ENCODE assay signal across 23 cellular contexts in genomic region chr4:7985072-7985471, GRCh38. TPM values are rescaled to one million over a fixed set of nuclear protein-coding genes. Genes with fewer than 3 reads are reported as not detected.
DNase-seq lines count a peak whose midpoint lies in the region; ATAC-seq, FAIRE-seq and TF ChIP-seq lines count a peak whose summit lies in the region.
"Had no signal": no experiment of that assay in that cellular context is flagged by ENCODE, and none has a peak within 500 bp of the region (broad histone marks: within the 10 kb centered on the region; RNA-seq: fewer than 3 reads in every experiment).

No MANE protein-coding gene starts in this region.

- H2AFZ ChIP-seq in H1 (ENCODE audit: low read length), result no peak overlapping the region

- H3K18ac ChIP-seq in H1 (ENCODE audit: extremely low read depth, low read length), result no peak overlapping the region

- H3K36me3 Mint-ChIP-seq in activated naive CD8-positive, alpha-beta T cell treated with anti-CD3 and anti-CD28 coated beads, Interleukin-2, amount 50 U/mL, for 24 hours (ENCODE audit: low read depth), result no peaks in the 10 kb centered on the region
- no peaks in the 10 kb centered on the region for H3K36me3 Mint-ChIP-seq in activated naive CD8-positive, alpha-beta T cell treated with anti-CD3 and anti-CD28 coated beads for 36 hours
- peaks cover 5% of the 10 kb centered on the region; the same call in 1 of the 2 replicates for H3K36me3 Mint-ChIP-seq in HFFc6 (ENCODE audit: low read depth)

- peaks cover 3% of the 10 kb centered on the region for H3K4me1 Mint-ChIP-seq in activated naive CD8-positive, alpha-beta T cell treated with anti-CD3 and anti-CD28 coated beads, Interleukin-2, amount 50 U/mL, for 24 hours
- H3K4me1 Mint-ChIP-seq in activated naive CD8-positive, alpha-beta T cell treated with anti-CD3 and anti-CD28 coated beads for 36 hours, result peaks cover 6% of the 10 kb centered on the region
- peaks cover 29% of the 10 kb centered on the region for H3K4me1 Mint-ChIP-seq in HFFc6 (ENCODE audit: low read depth)

- H3K27me3 Mint-ChIP-seq in activated naive CD8-positive, alpha-beta T cell treated with anti-CD3 and anti-CD28 coated beads, Interleukin-2, amount 50 U/mL, for 24 hours, result peaks cover 4% of the 10 kb centered on the region
- H3K27me3 Mint-ChIP-seq in activated naive CD8-positive, alpha-beta T cell treated with anti-CD3 and anti-CD28 coated beads for 36 hours, result peaks cover 5% of the 10 kb centered on the region
- no peaks in the 10 kb centered on the region; the same call in 1 of the 2 replicates for H3K27me3 Mint-ChIP-seq in HFFc6 (ENCODE audit: insufficient read depth)
- H3K27me3 Mint-ChIP-seq: CD4-positive, CD25-positive, alpha-beta regulatory T cell had no signal

- no peaks in the 10 kb centered on the region for H3K23me2 ChIP-seq in H1 (ENCODE audit: low read depth, low read length)

- H3K27me3 ChIP-seq in H1 (replicated peaks in 1 of 4; ENCODE audit: control insufficient read depth in 3 of 4, extremely low read depth in 1 of 4, insufficient read depth in 3 of 4, low read length in 3 of 4) (no peaks in the 10 kb centered on the region), psoas muscle (ENCODE audit: insufficient read depth in 3 of 3, low read length in 2 of 3) (no peaks in the 10 kb centered on the region)
- H3K27me3 ChIP-seq: BE2C had no signal

- peak overlapping the region in 1 of 4 experiments; percentile 33; a peak in 2 of 7 replicates for H3K9ac ChIP-seq in H1 (replicated peaks in 1 of 4; ENCODE audit: extremely low read depth in 1 of 4, low read depth in 3 of 4, low read length in 3 of 4)

- POLR2A ChIA-PET in H1 (lab: Charles Lee; ENCODE audit: partially characterized antibody), result interaction anchor here (1.5 kb wide), 1 partner anchor 19 kb away, joined by 4 read pairs; no protein-coding TSS in a partner anchor

- H3K9me3 ChIP-seq in H1 (ENCODE audit: insufficient read depth in 2 of 2, low read depth in 1 of 2, low read length in 1 of 2) (no peaks in the 10 kb centered on the region), psoas muscle (peaks cover 10% of the 10 kb centered on the region)
- H3K9me3 ChIP-seq: BE2C had no signal

- H2BK15ac ChIP-seq in H1 (ENCODE audit: low read length), result no peak overlapping the region; the same call in 1 of the 2 replicates

- peak overlapping the region; percentile 55; the same call in 1 of the 2 replicates for H2AK5ac ChIP-seq in H1 (ENCODE audit: low read depth, low read length)

- no peak overlapping the region for H3K4me2 ChIP-seq in H1 (ENCODE audit: insufficient read depth in 1 of 2, low read depth in 2 of 2, low read length in 2 of 2)

- no peaks in the 10 kb centered on the region for H3K9me3 Mint-ChIP-seq in activated naive CD8-positive, alpha-beta T cell treated with anti-CD3 and anti-CD28 coated beads, Interleukin-2, amount 50 U/mL, for 24 hours
- no peaks in the 10 kb centered on the region for H3K9me3 Mint-ChIP-seq in activated naive CD8-positive, alpha-beta T cell treated with anti-CD3 and anti-CD28 coated beads for 36 hours
- H3K9me3 Mint-ChIP-seq in HFFc6, result no peaks in the 10 kb centered on the region

- TF ChIP-seq CTCF in HFFc6 (IDR thresholded peaks at IDR 0.05) (peak; percentile 22; the same call in 1 of the 2 replicates), H1 (IDR thresholded peaks at IDR 0.05; ENCODE audit: control extremely low read depth in 1 of 3, insufficient read depth in 1 of 3, low read depth in 1 of 3, low read length in 3 of 3) (0 out of 4 replicates have a peak, but pooled peaks of 1 of the 3 experiments have one; percentile 13), psoas muscle (IDR thresholded peaks at IDR 0.05) (no peak)

- no peak overlapping the region; the same call in 1 of the 2 replicates for H2BK5ac ChIP-seq in H1 (ENCODE audit: low read depth, low read length)

- no peaks in the 10 kb centered on the region; the same call in 1 of the 2 replicates for H3K79me1 ChIP-seq in H1 (ENCODE audit: low read depth, low read length)

- intact Hi-C loops in psoas muscle (cut with DNase I), result no loop called here

- no peak overlapping the region for H3K56ac ChIP-seq in H1 (replicated peaks; ENCODE audit: insufficient read length, low read depth, low read length)

- TF ChIP-seq POLR2A in H1 (IDR thresholded peaks at IDR 0.05; ENCODE audit: control extremely low read depth in 1 of 2, low read depth in 2 of 2, low read length in 2 of 2), result no peak

- H4K8ac ChIP-seq in H1 (ENCODE audit: extremely low read depth, insufficient read depth, low read length), result no peak overlapping the region

- peak overlapping the region; percentile 84 for H4K91ac ChIP-seq in H1 (replicated peaks; ENCODE audit: insufficient read length, low read length)

- H3K36me3 ChIP-seq in H1 (ENCODE audit: control insufficient read depth in 2 of 4, insufficient read depth in 4 of 4, low read length in 3 of 4), result no peaks in the 10 kb centered on the region
- peaks cover 0 to 64% of the 10 kb centered on the region in 2 donors for H3K36me3 ChIP-seq in psoas muscle (ENCODE audit: insufficient read depth in 1 of 2, low read depth in 1 of 2)
- H3K36me3 ChIP-seq: BE2C had no signal

- peaks cover 0 to 6% (median 2%) of the 10 kb centered on the region in 4 experiments; a peak in 3 of 7 replicates for H3K4me1 ChIP-seq in H1 (replicated peaks in 1 of 4; ENCODE audit: control insufficient read depth in 3 of 4, insufficient read depth in 4 of 4, low read length in 3 of 4)
- H3K4me1 ChIP-seq in psoas muscle, result peaks cover 22% of the 10 kb centered on the region
- H3K4me1 ChIP-seq: BE2C had no signal

- ATAC-seq in activated naive CD8-positive, alpha-beta T cell treated with anti-CD3 and anti-CD28 coated beads, Interleukin-2, amount 50 U/mL, for 24 hours, result peak; percentile 12
- peak in 1 of 4 donors; percentile 0 for ATAC-seq in psoas muscle
- no peak for ATAC-seq in HG03354 (IDR thresholded peaks at IDR 0.05; ENCODE audit: poor library complexity, severe bottlenecking, unreplicated experiment)
- no peak for ATAC-seq in activated CD4-positive, CD25-positive, alpha-beta regulatory T cell treated with anti-CD3 and anti-CD28 coated beads, Interleukin-2, amount 50 U/mL, for 24 hours

- no peak for DNase-seq in activated naive CD8-positive, alpha-beta T cell treated with anti-CD3 and anti-CD28 coated beads, Interleukin-2, amount 50 U/mL, for 24 hours
- DNase-seq in activated naive CD8-positive, alpha-beta T cell treated with anti-CD3 and anti-CD28 coated beads for 36 hours, result no peak
- DNase-seq in HFFc6, result no peak
- no peak for DNase-seq in H1 (ENCODE audit: low read depth in 1 of 2, low spot score in 2 of 2)
- DNase-seq in psoas muscle, result no peak
- no peak for DNase-seq in stimulated activated CD8-positive, alpha-beta memory T cell treated with anti-CD3 and anti-CD28 coated beads, Interleukin-4, amount 100 ng/mL, for 48 hours
- DNase-seq: ACHN; BE2C; CD4-positive, CD25-positive, alpha-beta regulatory T cell; DMS153; DND-41; KBM-7; NCI-H1105 treated with DMSO at 0.1 percent for 48 hours; NCI-H146; NCI-H1930; NCI-H446 treated with DMSO at 0.1 percent for 48 hours; NCI-H526 treated with DMSO at 0.1 percent for 48 hours; OCI-M1 had no signal

- no peaks in the 10 kb centered on the region for H3K79me2 ChIP-seq in H1 (ENCODE audit: control insufficient read depth in 1 of 2, insufficient read depth in 2 of 2, low read length in 2 of 2)

- no peak overlapping the region for H3K27ac Mint-ChIP-seq in activated naive CD8-positive, alpha-beta T cell treated with anti-CD3 and anti-CD28 coated beads, Interleukin-2, amount 50 U/mL, for 24 hours
- H3K27ac Mint-ChIP-seq in activated naive CD8-positive, alpha-beta T cell treated with anti-CD3 and anti-CD28 coated beads for 36 hours, result no peak overlapping the region
- H3K27ac Mint-ChIP-seq in HFFc6, result no peak overlapping the region

- TF ChIP-seq EP300 in H1 (IDR thresholded peaks at IDR 0.05; ENCODE audit: borderline replicate concordance in 1 of 2, low read depth in 2 of 2, low read length in 2 of 2), result no peak

- H3K4me3 Mint-ChIP-seq in activated naive CD8-positive, alpha-beta T cell treated with anti-CD3 and anti-CD28 coated beads, Interleukin-2, amount 50 U/mL, for 24 hours, result no peak overlapping the region
- H3K4me3 Mint-ChIP-seq in activated naive CD8-positive, alpha-beta T cell treated with anti-CD3 and anti-CD28 coated beads for 36 hours, result no peak overlapping the region
- H3K4me3 Mint-ChIP-seq in HFFc6, result no peak overlapping the region
- H3K4me3 Mint-ChIP-seq: CD4-positive, CD25-positive, alpha-beta regulatory T cell had no signal

- no peak overlapping the region for H3K23ac ChIP-seq in H1 (ENCODE audit: insufficient read length)

- peak overlapping the region; percentile 25; the same call in 1 of the 2 replicates for H2BK20ac ChIP-seq in H1 (ENCODE audit: low read length)

- H3K14ac ChIP-seq in H1 (ENCODE audit: insufficient read length), result no peak overlapping the region

- H3K4me3 ChIP-seq in H1 (ENCODE audit: extremely low read depth in 1 of 4, insufficient read depth in 2 of 4, low read depth in 3 of 4, low read length in 4 of 4) (no peak overlapping the region), psoas muscle (no peak overlapping the region)

- H2BK120ac ChIP-seq in H1 (replicated peaks; ENCODE audit: low read depth, low read length), result no peak overlapping the region

- no peak overlapping the region for H4K5ac ChIP-seq in H1 (ENCODE audit: insufficient read length, low read depth, low read length)

- peak overlapping the region; percentile 35 for H3K4ac ChIP-seq in H1 (replicated peaks; ENCODE audit: insufficient read length, low read depth, low read length)

- H3K27ac ChIP-seq in H1 (ENCODE audit: low read depth, low read length) (no peak overlapping the region), psoas muscle (peak overlapping the region; percentile 58)
- H3K27ac ChIP-seq: 22Rv1 had no signal

- no peak for TF ChIP-seq RAD21 in H1 (IDR thresholded peaks at IDR 0.05 in 1 of 2, conservative IDR thresholded peaks at IDR 0.05 in 1 of 2; ENCODE audit: low read depth in 2 of 2, low read length in 2 of 2)

- no peaks in the 10 kb centered on the region for H4K20me1 ChIP-seq in H1 (replicated peaks in 1 of 2; ENCODE audit: control insufficient read depth in 1 of 2, insufficient read depth in 2 of 2, low read length in 2 of 2)

- no peak for FAIRE-seq in H1 (lab: Jason Lieb, UNC)
- FAIRE-seq: GM12892, RCC 7860 had no signal

- CTCF ChIA-PET in H1 (lab: Charles Lee; ENCODE audit: partially characterized antibody), result interaction anchor here (1.0 to 9.7 kb wide), 17 partner anchors 10 to 223 kb away, joined by 3 to 180 read pairs (median 7); partner anchors contain the start of gene AFAP1

- H2BK12ac ChIP-seq in H1 (ENCODE audit: low read depth, low read length), result peak overlapping the region; percentile 53; the same call in 1 of the 2 replicates

- WGBS in H1 (ENCODE audit: extremely low coverage in 1 of 2, insufficient coverage in 1 of 2, insufficient read length in 1 of 2, insufficient replicate concordance in 2 of 2, low coverage in 1 of 2, low lambda C conversion rate in 2 of 2, missing lambda C conversion rate in 1 of 2), 2 experiments, result 91% methylated on average over 12 of the region's 12 CpGs; no CpG with 5 or more reads in 1 of the 2 experiments
- WGBS in psoas muscle, 3 donors, result 92 to 95% (median 93%) methylated on average over 12 of the region's 12 CpGs

RNA-seq across cellular contexts. Expression of gene AFAP1, which starts 45.4 kb away (rescaled TPM):
- total RNA-seq in activated naive CD8-positive, alpha-beta T cell treated with anti-CD3 and anti-CD28 coated beads for 36 hours, result 10 to 100 TPM; 13.6 to 13.8 TPM
- total RNA-seq in HFFc6 (2021; fragmentation: NEBNext Ultra II Directional; extraction: Animal tissue kit (Norgen Biotek cat#: 25700)), result 100 to 1,000 TPM in 5 of 6 experiments, 10 to 100 TPM in 1; 99.7 to 116 (median 107) TPM
- total RNA-seq in H1 (2021; fragmentation: NEBNext Ultra II Directional; extraction: Animal tissue kit (Norgen Biotek cat#: 25700)), result 16.2 and 18.2 TPM in 2 replicates
- polyA plus RNA-seq in H1 (2011; rRNA removed) (3.6 and 5.1 TPM in 2 replicates), psoas muscle (1 to 10 TPM; 1.3 to 1.8 (median 1.6) TPM)
- 3.6 TPM for polyA plus RNA-seq in H1 (2011; cell fraction: cytosol; rRNA removed)
- polyA plus RNA-seq in H1 (2011; cell fraction: nucleus; rRNA removed), result 9.3 TPM
- 5.8 to 7.5 TPM (median 6.7 TPM) in 4 replicates for polyA plus RNA-seq in H1 (2012, experiment 1 of 2)
- 2.7 TPM for polyA plus RNA-seq in H1 (2012, experiment 2 of 2)
- polyA plus RNA-seq in H1 (2013, experiment 1 of 2), result 7.8 TPM
- polyA plus RNA-seq in H1 (2013, experiment 2 of 2), result 7.8 TPM
- 8.1 and 10.5 TPM in 2 replicates for polyA minus RNA-seq in H1 (2011; rRNA and poly(A)+ RNA removed)
- polyA minus RNA-seq in H1 (2011; cell fraction: cytosol; rRNA and poly(A)+ RNA removed), result 5.6 TPM
- 16.3 TPM for polyA minus RNA-seq in H1 (2011; cell fraction: nucleus; rRNA and poly(A)+ RNA removed)
- total RNA-seq in psoas muscle, result 10 to 100 TPM in 1 of 4 donors, 1 to 10 TPM in 3; 2.6 to 11.4 (median 4.3) TPM
